Comparison of ENCODE assay signal across 9 cellular contexts in genomic region chr7:76424413-76425111, GRCh38. TPM values are rescaled to one million over a fixed set of nuclear protein-coding genes. Genes with fewer than 3 reads are reported as not detected.
DNase-seq lines count a peak whose midpoint lies in the region; ATAC-seq and TF ChIP-seq lines count a peak whose summit lies in the region.
"Had no signal": no experiment of that assay in that cellular context is flagged by ENCODE, and none has a peak within 500 bp of the region (broad histone marks: within the 10 kb centered on the region; RNA-seq: fewer than 3 reads in every experiment).

Gene ZP3, plus strand, starts transcription at chr7:76424950. Its CDS starts 15 bp downstream, at chr7:76424965.

- POLR2A ChIA-PET in activated CD4-positive, alpha-beta T cell treated with anti-CD3 and anti-CD28 coated beads, Interleukin-2, amount 10 ng/mL, durations not matched to agents 7 days and 5 days (lab: Charles Lee): no interaction called here
- POLR2A ChIA-PET in MCF 10A (lab: Yijun Ruan, JAX): interaction anchor here (1.0 to 3.3 kb wide), 6 partner anchors 31 to 124 kb away, joined by 4 to 27 read pairs (median 5); partner anchors contain the start of gene YWHAG

- peak; percentile 74 for ATAC-seq in HG03432 (IDR thresholded peaks at IDR 0.05; ENCODE audit: unreplicated experiment)
- no peak for ATAC-seq in GM18873 (IDR thresholded peaks at IDR 0.05; ENCODE audit: low FRiP score, unreplicated experiment)

- no peak within 1 kb of the TSS for H3K27ac ChIP-seq in spleen

- H3K36me3 ChIP-seq in spleen: no peaks in the 10 kb centered on the region

- H3K27ac Mint-ChIP-seq in activated CD4-positive, alpha-beta T cell treated with anti-CD3 and anti-CD28 coated beads, Interleukin-2, amount 10 ng/mL, durations not matched to agents 7 days and 5 days: peak within 1 kb of the TSS; percentile 73
- peak within 1 kb of the TSS; percentile 86 for H3K27ac Mint-ChIP-seq in MCF 10A (ENCODE audit: low read depth, unreplicated experiment)

- CTCF ChIA-PET in activated CD4-positive, alpha-beta T cell treated with anti-CD3 and anti-CD28 coated beads, Interleukin-2, amount 10 ng/mL, durations not matched to agents 7 days and 5 days (lab: Charles Lee): interaction anchor here (0.6 to 2.9 kb wide), 5 partner anchors 11 to 72 kb away, joined by 3 to 8 read pairs (median 3); no protein-coding TSS in a partner anchor
- CTCF ChIA-PET in MCF 10A (lab: Yijun Ruan, JAX): interaction anchor here (0.6 to 1.6 kb wide), 7 partner anchors 36 to 975 kb away, joined by 3 read pairs; no protein-coding TSS in a partner anchor

- no peaks in the 10 kb centered on the region for H3K36me3 Mint-ChIP-seq in activated CD4-positive, alpha-beta T cell treated with anti-CD3 and anti-CD28 coated beads, Interleukin-2, amount 10 ng/mL, durations not matched to agents 7 days and 5 days (ENCODE audit: low read depth)
- no peaks in the 10 kb centered on the region for H3K36me3 Mint-ChIP-seq in MCF 10A (ENCODE audit: insufficient read depth, unreplicated experiment)

- H3K9me3 Mint-ChIP-seq in activated CD4-positive, alpha-beta T cell treated with anti-CD3 and anti-CD28 coated beads, Interleukin-2, amount 10 ng/mL, durations not matched to agents 7 days and 5 days: no peaks in the 10 kb centered on the region
- H3K9me3 Mint-ChIP-seq in MCF 10A (ENCODE audit: unreplicated experiment): no peaks in the 10 kb centered on the region

- peak; percentile 26 for DNase-seq in activated CD4-positive, alpha-beta T cell treated with anti-CD3 and anti-CD28 coated beads, Interleukin-2, amount 10 ng/mL, durations not matched to agents 7 days and 5 days
- DNase-seq in activated CD4-positive, alpha-beta T cell treated with anti-CD3 and anti-CD28 coated beads, Interleukin-2, amount 50 U/mL, for 4 hours: no peak
- DNase-seq in MCF 10A (ENCODE audit: unreplicated experiment): no peak
- DNase-seq in spleen: peak; percentile 21
- no peak for DNase-seq in DMS153 treated with DMSO at 0.1 percent for 48 hours (lab: John Stamatoyannopoulos, UW; ENCODE audit: unreplicated experiment)
- no peak for DNase-seq in NCI-H2081 (lab: John Stamatoyannopoulos, UW)
- DNase-seq: retina had no signal

- peaks cover 0 to 14% (median under 1%) of the 10 kb centered on the region in 6 donors for H3K4me1 ChIP-seq in spleen

- H3K9me3 ChIP-seq in spleen: no peaks in the 10 kb centered on the region

- 72 to 84% (median 81%) methylated on average over 9 to 10 of the region's 10 CpGs for WGBS in spleen, 5 donors

- H3K27me3 ChIP-seq in spleen (replicated peaks in 1 of 7): no peaks in the 10 kb centered on the region

- no peak within 1 kb of the TSS for H3K4me3 ChIP-seq in spleen

- no peak for TF ChIP-seq POLR2A in spleen (IDR thresholded peaks at IDR 0.05)

- TF ChIP-seq CTCF in MCF 10A (IDR thresholded peaks at IDR 0.05; ENCODE audit: unreplicated experiment) (no peak), spleen (IDR thresholded peaks at IDR 0.05 in 8 of 11, conservative IDR thresholded peaks at IDR 0.05 in 3 of 11) (no peak)

- peaks cover 16% of the 10 kb centered on the region for H3K4me1 Mint-ChIP-seq in activated CD4-positive, alpha-beta T cell treated with anti-CD3 and anti-CD28 coated beads, Interleukin-2, amount 10 ng/mL, durations not matched to agents 7 days and 5 days
- H3K4me1 Mint-ChIP-seq in MCF 10A (ENCODE audit: insufficient read depth, unreplicated experiment): peaks cover 21% of the 10 kb centered on the region

- intact Hi-C loops in MCF 10A (cut with micrococcal nuclease) (no loop called here), spleen (cut with DNase I; ENCODE audit: low total_unique reads) (no loop called here)

- BruUV-seq in MCF 10A (replicated peaks; lab: Mats Ljungman, UMichigan): no TSS peak

- no peak within 1 kb of the TSS for H3K4me3 Mint-ChIP-seq in activated CD4-positive, alpha-beta T cell treated with anti-CD3 and anti-CD28 coated beads, Interleukin-2, amount 10 ng/mL, durations not matched to agents 7 days and 5 days
- H3K4me3 Mint-ChIP-seq in MCF 10A (ENCODE audit: unreplicated experiment): peak within 1 kb of the TSS; percentile 1

- H3K27me3 Mint-ChIP-seq in activated CD4-positive, alpha-beta T cell treated with anti-CD3 and anti-CD28 coated beads, Interleukin-2, amount 10 ng/mL, durations not matched to agents 7 days and 5 days: peaks cover 15% of the 10 kb centered on the region
- H3K27me3 Mint-ChIP-seq in MCF 10A (ENCODE audit: insufficient read depth, unreplicated experiment): no peaks in the 10 kb centered on the region

RNA-seq across cellular contexts. Expression of gene ZP3, which starts in this region (rescaled TPM):
- total RNA-seq in activated CD4-positive, alpha-beta T cell treated with anti-CD3 and anti-CD28 coated beads, Interleukin-2, amount 10 ng/mL, durations not matched to agents 7 days and 5 days: 1 to 10 TPM; 1.0 to 1.1 TPM
- total RNA-seq in MCF 10A (2022) (5.6 TPM in 2 replicates), spleen (1 to 10 TPM; 1.3 to 7.5 (median 2.5) TPM)
- 1 to 10 TPM; 3.3 to 5.0 (median 4.3) TPM for polyA plus RNA-seq in spleen

Comparison
In these comparisons a context has a peak if more than half of its experiments do, and no peak if none do; other contexts are left out.
1. DNase-seq: peak in activated CD4-positive, alpha-beta T cell treated with anti-CD3 and anti-CD28 coated beads, Interleukin-2, amount 10 ng/mL, durations not matched to agents 7 days and 5 days (single experiment) and spleen (single experiment); none in activated CD4-positive, alpha-beta T cell treated with anti-CD3 and anti-CD28 coated beads, Interleukin-2, amount 50 U/mL, for 4 hours (0 of 2), MCF 10A (single experiment), DMS153 treated with DMSO at 0.1 percent for 48 hours (single experiment) and NCI-H2081 (0 of 2).